5 cellular contexts compared by ENCODE assay signal in the genomic region with DNA sequence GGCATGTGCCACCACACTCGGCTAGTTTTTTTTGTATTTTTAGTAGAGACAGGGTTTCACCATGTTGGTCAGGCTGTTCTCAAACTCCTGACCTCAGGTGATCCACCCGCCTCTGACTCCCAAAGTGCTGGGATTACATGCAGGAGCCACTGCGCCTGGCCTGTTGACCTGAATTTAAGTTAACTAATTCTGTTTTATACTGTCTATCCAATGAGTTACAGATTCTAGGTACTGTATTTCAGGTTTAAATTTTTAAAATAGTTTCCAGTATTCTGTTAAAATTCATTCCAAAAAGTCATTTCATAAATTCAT. TPM values are rescaled to one million over a fixed set of nuclear protein-coding genes. Genes with fewer than 3 reads are reported as not detected.
"Had no signal": no experiment of that assay in that cellular context is flagged by ENCODE, and none has a peak within 500 bp of the region (broad histone marks: within the 10 kb centered on the region; RNA-seq: fewer than 3 reads in every experiment).

No MANE protein-coding gene starts in this region.

RNA-seq across cellular contexts. Expression of gene PRSS3, which starts 52.5 kb away (rescaled TPM):
- total RNA-seq: left ventricle myocardium superior, mesothelial cell of epicardium, tibial nerve had no signal
- polyA plus RNA-seq: naive thymus-derived CD8-positive, alpha-beta T cell; ovary had no signal
